Comparison of ENCODE assay signal across 1 cellular context in genomic region chr1:29124366-29125236, GRCh38.
TF ChIP-seq lines count a peak whose summit lies in the region.

No MANE protein-coding gene starts in this region.

TF ChIP-seq in GM23338, 12 proteins besides CTCF, POLR2A, EP300 and RAD21 (continued from another document):
- no peak for TF ChIP-seq ZNF462 (CRISPR knock-in tag; IDR thresholded peaks at IDR 0.05)
- peak; percentile 72 for TF ChIP-seq CREB1 (CRISPR knock-in tag; IDR thresholded peaks at IDR 0.05; ENCODE audit: low read depth)
- TF ChIP-seq STAT1 (IDR thresholded peaks at IDR 0.05; ENCODE audit: unreplicated experiment) = no peak
- TF ChIP-seq POLR2AphosphoS5 (IDR thresholded peaks at IDR 0.05; ENCODE audit: low read depth) = peak; percentile 57
- no peak for TF ChIP-seq ETS1 (IDR thresholded peaks at IDR 0.05)
- no peak for TF ChIP-seq ZNF331 (CRISPR knock-in tag; IDR thresholded peaks at IDR 0.05; ENCODE audit: low read depth)
- no peak for TF ChIP-seq REST (IDR thresholded peaks at IDR 0.05; ENCODE audit: unreplicated experiment)
- TF ChIP-seq EZH2 (IDR thresholded peaks at IDR 0.05; ENCODE audit: low read depth, unreplicated experiment) = no peak
- no peak for TF ChIP-seq NANOG (IDR thresholded peaks at IDR 0.05; ENCODE audit: borderline replicate concordance)
- TF ChIP-seq EZH2phosphoT487 (IDR thresholded peaks at IDR 0.05; ENCODE audit: unreplicated experiment) = no peak
- TF ChIP-seq ZNF114 (CRISPR knock-in tag; IDR thresholded peaks at IDR 0.05) = no peak
